ENCODE assay signal across 8 cellular contexts in the genomic region with DNA sequence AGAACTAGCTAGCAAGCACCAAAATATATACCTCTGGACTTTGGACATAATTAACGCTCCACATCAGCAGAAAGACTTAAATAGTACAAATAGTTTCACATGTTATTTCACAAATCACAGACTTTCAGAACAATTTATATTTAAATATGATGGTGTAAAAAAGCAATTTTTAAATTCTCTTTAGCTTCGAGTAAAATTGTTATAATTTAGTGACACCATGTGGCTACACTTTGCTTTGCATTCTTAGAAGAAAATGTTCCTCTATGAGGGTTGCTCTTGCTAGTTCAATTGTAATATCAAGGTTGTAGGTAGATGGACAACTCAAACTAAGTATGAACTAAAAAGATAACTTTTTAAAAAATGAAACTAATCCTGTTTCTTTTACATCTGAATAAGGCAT.
DNase-seq lines count a peak whose midpoint lies in the region; ATAC-seq and TF ChIP-seq lines count a peak whose summit lies in the region.

No MANE protein-coding gene starts in this region.

- no peaks in the 10 kb centered on the region for H3K36me3 ChIP-seq in right lobe of liver

- H3K9me3 Mint-ChIP-seq in CD4-positive, alpha-beta T cell: no peaks in the 10 kb centered on the region
- H3K9me3 Mint-ChIP-seq in stimulated activated naive CD8-positive, alpha-beta T cell treated with anti-CD3 and anti-CD28 coated beads, Interleukin-15, amount 100 ng/mL, for 72 hours: no peaks in the 10 kb centered on the region
- no peaks in the 10 kb centered on the region for H3K9me3 Mint-ChIP-seq in Calu3 (ENCODE audit: low read depth, unreplicated experiment)

- peak overlapping the region; percentile 79 for H3K27ac Mint-ChIP-seq in CD4-positive, alpha-beta T cell
- H3K27ac Mint-ChIP-seq in stimulated activated naive CD8-positive, alpha-beta T cell treated with anti-CD3 and anti-CD28 coated beads, Interleukin-15, amount 100 ng/mL, for 72 hours: peak overlapping the region in 1 of 2 donors; percentile 75
- no peak overlapping the region for H3K27ac Mint-ChIP-seq in Calu3 (ENCODE audit: unreplicated experiment)

- H3K36me3 Mint-ChIP-seq in CD4-positive, alpha-beta T cell (ENCODE audit: low read depth): peaks cover 46% of the 10 kb centered on the region
- no peaks in the 10 kb centered on the region for H3K36me3 Mint-ChIP-seq in Calu3 (ENCODE audit: insufficient read depth, unreplicated experiment)

- CTCF ChIA-PET in CD4-positive, alpha-beta T cell (lab: Charles Lee): interaction anchor here (0.9 kb wide), 2 partner anchors 22 to 316 kb away, joined by 3 read pairs; no protein-coding TSS in a partner anchor
- CTCF ChIA-PET in Calu3 (lab: Charles Lee): interaction anchor here (1.5 kb wide), 1 partner anchor 77 kb away, joined by 9 read pairs; no protein-coding TSS in a partner anchor

- H3K4me3 Mint-ChIP-seq in CD4-positive, alpha-beta T cell: no peak overlapping the region
- no peak overlapping the region for H3K4me3 Mint-ChIP-seq in stimulated activated naive CD8-positive, alpha-beta T cell treated with anti-CD3 and anti-CD28 coated beads, Interleukin-15, amount 100 ng/mL, for 72 hours
- H3K4me3 Mint-ChIP-seq in Calu3 (ENCODE audit: low read depth, unreplicated experiment): no peak overlapping the region

- WGBS in right lobe of liver (ENCODE audit: insufficient coverage, low coverage, low lambda C conversion rate, missing lambda C conversion rate): 36% methylated on average over 2 of the region's 2 CpGs

- TF ChIP-seq CTCF in CD4-positive, alpha-beta T cell (IDR thresholded peaks at IDR 0.05): peak; percentile 35
- peak; percentile 57 for TF ChIP-seq CTCF in VCaP (conservative IDR thresholded peaks at IDR 0.05)
- TF ChIP-seq CTCF in right lobe of liver (IDR thresholded peaks at IDR 0.05): peak; percentile 28 to 50 (median 36)
- no peak for TF ChIP-seq CTCF in Calu3 (IDR thresholded peaks at IDR 0.05; ENCODE audit: unreplicated experiment)

- peaks cover 25% of the 10 kb centered on the region for H3K4me1 Mint-ChIP-seq in CD4-positive, alpha-beta T cell (ENCODE audit: low read depth)
- peaks cover 20% of the 10 kb centered on the region for H3K4me1 Mint-ChIP-seq in stimulated activated naive CD8-positive, alpha-beta T cell treated with anti-CD3 and anti-CD28 coated beads, Interleukin-15, amount 100 ng/mL, for 72 hours
- H3K4me1 Mint-ChIP-seq in Calu3 (ENCODE audit: low read depth, unreplicated experiment): no peaks in the 10 kb centered on the region

- no peak for ATAC-seq in CD4-positive, alpha-beta T cell (ENCODE audit: poor library complexity)
- ATAC-seq in right lobe of liver: peak in 2 of 4 donors; percentile 45 to 49
- ATAC-seq in HG02678 (IDR thresholded peaks at IDR 0.05; ENCODE audit: unreplicated experiment): no peak
- no peak for ATAC-seq in stimulated activated naive CD8-positive, alpha-beta T cell treated with anti-CD3 and anti-CD28 coated beads, Interleukin-15, amount 100 ng/mL, for 72 hours
- ATAC-seq in GM18505 (IDR thresholded peaks at IDR 0.05; ENCODE audit: unreplicated experiment): no peak

- intact Hi-C loops in CD4-positive, alpha-beta T cell (cut with DNase I, micrococcal nuclease): no loop called here
- intact Hi-C loops in right lobe of liver (cut with DNase I): no loop called here
- intact Hi-C loops in Calu3 (cut with micrococcal nuclease; ENCODE audit: unreplicated experiment): loop anchor here (1.0 to 10.0 kb wide), 2 partner anchors 45 to 536 kb away; no protein-coding TSS in a partner anchor

- no peak for DNase-seq in CD4-positive, alpha-beta T cell
- peak; percentile 20 for DNase-seq in HCEC 1CT
- no peak for DNase-seq in right lobe of liver
- no peak for DNase-seq in stimulated activated naive CD8-positive, alpha-beta T cell treated with anti-CD3 and anti-CD28 coated beads, Interleukin-15, amount 100 ng/mL, for 72 hours
- DNase-seq in Calu3: no peak

- BruUV-seq in Calu3 (replicated peaks; lab: Mats Ljungman, UMichigan): no TSS peak

- no peaks in the 10 kb centered on the region for H3K9me3 ChIP-seq in CD4-positive, alpha-beta T cell (ENCODE audit: control insufficient read depth, low read length)
- no peaks in the 10 kb centered on the region for H3K9me3 ChIP-seq in right lobe of liver

- H3K27me3 Mint-ChIP-seq in CD4-positive, alpha-beta T cell: no peaks in the 10 kb centered on the region
- no peaks in the 10 kb centered on the region for H3K27me3 Mint-ChIP-seq in stimulated activated naive CD8-positive, alpha-beta T cell treated with anti-CD3 and anti-CD28 coated beads, Interleukin-15, amount 100 ng/mL, for 72 hours
- no peaks in the 10 kb centered on the region for H3K27me3 Mint-ChIP-seq in Calu3 (ENCODE audit: unreplicated experiment)

- no peaks in the 10 kb centered on the region for H3K4me1 ChIP-seq in right lobe of liver

- H3K27ac ChIP-seq in CD4-positive, alpha-beta T cell (ENCODE audit: low read depth, low read length): no peak overlapping the region
- H3K27ac ChIP-seq in VCaP (no peak overlapping the region), right lobe of liver (no peak overlapping the region)

- H3K4me3 ChIP-seq in right lobe of liver: no peak overlapping the region

- POLR2A ChIA-PET in CD4-positive, alpha-beta T cell (lab: Charles Lee): interaction anchor here (0.9 kb wide), 1 partner anchor 13 kb away, joined by 3 read pairs; no protein-coding TSS in a partner anchor

- TF ChIP-seq POLR2A in right lobe of liver (IDR thresholded peaks at IDR 0.05) (no peak), GM18505 (IDR thresholded peaks at IDR 0.05; ENCODE audit: borderline replicate concordance, extremely low read depth, insufficient read depth, insufficient read length) (no peak)

- H3K27me3 ChIP-seq in CD4-positive, alpha-beta T cell (ENCODE audit: control insufficient read depth, insufficient read depth, low read length): no peaks in the 10 kb centered on the region
- H3K27me3 ChIP-seq in right lobe of liver: no peaks in the 10 kb centered on the region
